Comparison of ENCODE assay signal across 1 cellular context in the genomic region with DNA sequence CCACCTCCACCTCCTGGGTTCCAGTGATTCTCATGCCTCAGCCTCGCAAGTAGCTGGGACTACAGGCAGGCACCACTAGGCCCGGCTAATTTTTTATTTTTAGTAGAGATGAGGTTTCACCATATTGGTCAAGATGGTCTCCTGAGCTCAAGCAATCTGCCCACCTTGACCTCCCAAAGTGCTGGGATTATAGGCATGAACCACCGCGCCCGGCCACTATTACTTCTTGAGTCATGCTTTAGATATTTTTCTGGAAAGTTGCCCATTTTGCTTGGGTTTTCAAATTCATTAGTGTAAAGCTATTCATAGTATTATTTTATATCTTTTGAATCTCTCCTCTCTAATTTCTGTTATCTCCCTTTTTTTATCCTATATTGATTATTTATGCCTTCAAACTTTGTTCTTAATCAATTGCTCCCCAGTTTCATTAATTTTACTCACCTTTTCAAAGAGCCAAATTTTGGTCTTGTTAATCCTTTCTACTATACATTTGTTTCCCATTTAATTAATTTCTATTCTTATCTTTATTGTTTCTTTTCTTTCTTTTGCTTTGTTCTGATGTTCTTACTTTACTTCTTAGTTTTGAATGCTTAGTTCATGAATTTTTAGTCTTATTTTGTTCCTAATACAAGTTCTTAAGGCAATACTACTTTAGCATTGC.
TF ChIP-seq lines count a peak whose summit lies in the region.

No MANE protein-coding gene starts in this region.

TF ChIP-seq in IMR-90, 13 proteins besides CTCF, POLR2A, EP300 and RAD21:
- TF ChIP-seq RFX5 (IDR thresholded peaks at IDR 0.05; ENCODE audit: low read depth, low read length) (no peak), FOS (IDR thresholded peaks at IDR 0.05; ENCODE audit: low read depth, low read length) (no peak), MXI1 (IDR thresholded peaks at IDR 0.05; ENCODE audit: borderline replicate concordance, low read depth, low read length) (no peak), MAZ (IDR thresholded peaks at IDR 0.05; ENCODE audit: borderline replicate concordance, low read depth, low read length) (no peak), NFE2L2 (IDR thresholded peaks at IDR 0.05; ENCODE audit: low read depth, low read length) (no peak), CHD1 (IDR thresholded peaks at IDR 0.05; ENCODE audit: low read depth, low read length) (no peak), MAFK (IDR thresholded peaks at IDR 0.05; ENCODE audit: low read depth, low read length) (no peak), SMC3 (IDR thresholded peaks at IDR 0.05; ENCODE audit: low read depth, low read length) (no peak), BHLHE40 (IDR thresholded peaks at IDR 0.05; ENCODE audit: low read depth, low read length) (no peak), CEBPB (IDR thresholded peaks at IDR 0.05; ENCODE audit: low read depth, low read length) (no peak), RCOR1 (IDR thresholded peaks at IDR 0.05; ENCODE audit: insufficient replicate concordance, low read length) (no peak)
- TF ChIP-seq, protein P1, sequence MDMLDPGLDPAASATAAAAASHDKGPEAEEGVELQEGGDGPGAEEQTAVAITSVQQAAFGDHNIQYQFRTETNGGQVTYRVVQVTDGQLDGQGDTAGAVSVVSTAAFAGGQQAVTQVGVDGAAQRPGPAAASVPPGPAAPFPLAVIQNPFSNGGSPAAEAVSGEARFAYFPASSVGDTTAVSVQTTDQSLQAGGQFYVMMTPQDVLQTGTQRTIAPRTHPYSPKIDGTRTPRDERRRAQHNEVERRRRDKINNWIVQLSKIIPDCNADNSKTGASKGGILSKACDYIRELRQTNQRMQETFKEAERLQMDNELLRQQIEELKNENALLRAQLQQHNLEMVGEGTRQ (IDR thresholded peaks at IDR 0.05; ENCODE audit: low read depth, low read length) = no peak
- TF ChIP-seq, protein P2, sequence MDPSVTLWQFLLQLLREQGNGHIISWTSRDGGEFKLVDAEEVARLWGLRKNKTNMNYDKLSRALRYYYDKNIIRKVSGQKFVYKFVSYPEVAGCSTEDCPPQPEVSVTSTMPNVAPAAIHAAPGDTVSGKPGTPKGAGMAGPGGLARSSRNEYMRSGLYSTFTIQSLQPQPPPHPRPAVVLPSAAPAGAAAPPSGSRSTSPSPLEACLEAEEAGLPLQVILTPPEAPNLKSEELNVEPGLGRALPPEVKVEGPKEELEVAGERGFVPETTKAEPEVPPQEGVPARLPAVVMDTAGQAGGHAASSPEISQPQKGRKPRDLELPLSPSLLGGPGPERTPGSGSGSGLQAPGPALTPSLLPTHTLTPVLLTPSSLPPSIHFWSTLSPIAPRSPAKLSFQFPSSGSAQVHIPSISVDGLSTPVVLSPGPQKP (IDR thresholded peaks at IDR 0.05; ENCODE audit: borderline replicate concordance, low read depth, low read length) = no peak
TF ChIP-seq in IMR-90: peak in this region for 0.
